8 cellular contexts compared by ENCODE assay signal in the genomic region with DNA sequence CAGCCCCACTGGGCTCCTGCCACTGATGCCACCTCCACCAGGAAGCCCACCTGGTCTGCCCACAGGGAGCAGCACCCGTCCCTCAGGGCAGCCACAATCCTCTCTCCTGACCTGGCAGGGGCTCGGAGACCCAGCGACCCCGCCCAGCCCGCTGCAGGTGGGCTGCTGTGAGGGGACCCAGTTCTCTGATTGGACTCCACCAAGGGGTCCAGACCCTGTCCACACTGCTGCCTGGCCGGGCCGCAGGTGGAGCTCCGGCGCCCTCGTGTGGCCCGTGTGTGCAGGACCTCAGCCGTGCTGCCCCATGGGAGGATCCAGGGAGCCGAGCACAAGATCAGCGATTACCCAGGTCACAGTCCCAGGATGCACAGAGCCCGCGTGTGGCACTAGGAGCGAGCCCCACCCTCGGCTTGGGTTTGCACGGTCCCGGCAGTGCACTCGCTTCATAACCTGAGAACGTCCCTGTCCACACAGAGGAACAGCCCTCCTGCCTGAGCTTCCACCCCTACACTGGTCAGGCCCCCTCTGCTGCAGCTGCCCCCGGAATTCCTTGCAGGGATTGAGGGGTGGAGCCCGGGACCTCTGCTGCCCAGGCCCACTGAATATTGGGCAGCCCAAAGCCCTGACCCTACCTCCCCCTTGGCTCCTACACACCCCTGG. TPM values are rescaled to one million over a fixed set of nuclear protein-coding genes. Genes with fewer than 3 reads are reported as not detected.
DNase-seq lines count a peak whose midpoint lies in the region; ATAC-seq lines count a peak whose summit lies in the region.

No MANE protein-coding gene starts in this region.

- intact Hi-C loops in head of caudate nucleus (cut with DNase I), result loop anchor here (5.0 kb wide), 1 partner anchor 503 kb away; the partner anchor contains the start of gene KIF26A

- in situ Hi-C loops in KBM-7 (cut with MboI; ENCODE audit: low pct_unique_long_range_greater_than_20kb, low sequenced_read_pairs), result no loop called here

- ATAC-seq in HG03159 (IDR thresholded peaks at IDR 0.05; ENCODE audit: unreplicated experiment) (no peak), HG03469 (IDR thresholded peaks at IDR 0.05; ENCODE audit: unreplicated experiment) (no peak)

- DNase-seq in DMS79 (lab: John Stamatoyannopoulos, UW), result peak; percentile 47
- peak; percentile 71 for DNase-seq in KBM-7
- DNase-seq in RPMI7951 (ENCODE audit: low read depth), result peak; percentile 25
- DNase-seq in activated naive CD4-positive, alpha-beta T cell treated with anti-CD3 and anti-CD28 coated beads, Interleukin-2, amount 50 U/mL, for 16 hours, result peak; percentile 49
- DNase-seq in head of caudate nucleus, result peak; percentile 57 to 90 (median 78)
- peak; percentile 29 for DNase-seq in pons (ENCODE audit: low spot score)

RNA-seq across cellular contexts. Expression of gene TMEM179, which starts 35.4 kb away (rescaled TPM):
- total RNA-seq in RPMI7951 (2014; rRNA removed; shearing (Covaris generic)), result not detected in 2 replicates

RNA-seq across cellular contexts. Expression of gene INF2, which starts 49.4 kb away (rescaled TPM):
- total RNA-seq in RPMI7951 (2014; rRNA removed; shearing (Covaris generic)), result 24.9 and 27.6 TPM in 2 replicates

Comparison
In these comparisons a context has a peak if more than half of its experiments do, and no peak if none do; other contexts are left out.
1. DNase-seq: peak in every context shown above with its lines; median percentile 78 in head of caudate nucleus; 71 in KBM-7; 49 in activated naive CD4-positive, alpha-beta T cell treated with anti-CD3 and anti-CD28 coated beads, Interleukin-2, amount 50 U/mL, for 16 hours; 47 in DMS79; 29 in pons; 25 in RPMI7951.